In the genomic region with DNA sequence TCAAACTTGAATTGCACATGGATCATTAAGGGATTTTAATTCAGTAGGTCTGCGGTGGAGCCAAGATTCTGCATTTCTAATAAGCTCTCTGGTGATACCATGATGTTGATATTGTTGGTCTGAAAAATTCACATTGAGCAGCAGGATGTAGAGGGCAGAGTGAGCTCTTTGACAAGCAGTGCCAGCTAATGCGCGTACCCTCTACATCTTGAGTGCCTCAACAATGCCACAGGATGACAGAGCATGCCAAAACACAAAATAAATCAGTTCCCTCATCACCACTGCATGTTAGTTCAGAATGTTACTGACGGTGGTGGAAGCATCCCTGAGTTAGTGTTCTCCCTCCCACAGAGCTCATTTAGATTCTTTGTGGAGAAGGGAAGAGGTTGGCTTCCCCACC, we compare ENCODE assay signal across 18 cellular contexts. TPM values are rescaled to one million over a fixed set of nuclear protein-coding genes. Genes with fewer than 3 reads are reported as not detected.
A peak's percentile ranks its signal among the peaks of the same experiment; 100 is the strongest.
DNase-seq lines count a peak whose midpoint lies in the region; ATAC-seq, FAIRE-seq and TF ChIP-seq lines count a peak whose summit lies in the region.
"Had no signal": no experiment of that assay in that cellular context is flagged by ENCODE, and none has a peak within 500 bp of the region (broad histone marks: within the 10 kb centered on the region; RNA-seq: fewer than 3 reads in every experiment).

No MANE protein-coding gene starts in this region.

- H2AFZ ChIP-seq in astrocyte (ENCODE audit: low read depth, low read length): no peak overlapping the region

- H3K36me3 ChIP-seq in left ventricle myocardium inferior (no peaks in the 10 kb centered on the region), right atrium auricular region (no peaks in the 10 kb centered on the region), astrocyte (ENCODE audit: insufficient read depth, low read length) (no peaks in the 10 kb centered on the region)
- H3K36me3 ChIP-seq: BLaER1 had no signal

- H3K9me3 Mint-ChIP-seq in astrocyte (ENCODE audit: unreplicated experiment): no peaks in the 10 kb centered on the region

- ATAC-seq in HG03280 (IDR thresholded peaks at IDR 0.05; ENCODE audit: unreplicated experiment) (no peak), HG03025 (IDR thresholded peaks at IDR 0.05; ENCODE audit: low FRiP score, unreplicated experiment) (no peak)

- H3K9ac ChIP-seq in astrocyte (ENCODE audit: low read length): no peak overlapping the region
- H3K9ac ChIP-seq: BLaER1 had no signal

- no peak overlapping the region for H3K4me2 ChIP-seq in astrocyte (ENCODE audit: low read length)
- H3K4me2 ChIP-seq: BLaER1 had no signal

- H3K4me3 Mint-ChIP-seq in astrocyte (ENCODE audit: unreplicated experiment): no peak overlapping the region
- H3K4me3 Mint-ChIP-seq: CD8-positive, alpha-beta memory T cell; HFFc6; IgD-negative memory B cell had no signal

- no peak overlapping the region for H3K27ac Mint-ChIP-seq in astrocyte (ENCODE audit: unreplicated experiment)
- H3K27ac Mint-ChIP-seq: CD8-positive, alpha-beta memory T cell; HFFc6; IgD-negative memory B cell had no signal

- no peaks in the 10 kb centered on the region for H3K79me2 ChIP-seq in astrocyte (ENCODE audit: insufficient read depth, low read length)

- H3K27me3 ChIP-seq in left ventricle myocardium inferior (ENCODE audit: low read depth) (no peaks in the 10 kb centered on the region), right atrium auricular region (no peaks in the 10 kb centered on the region), astrocyte (ENCODE audit: insufficient read depth, low read length) (no peaks in the 10 kb centered on the region), dorsolateral prefrontal cortex (peaks cover 0 to 34% (median 5%) of the 10 kb centered on the region in 45 donors)
- H3K27me3 ChIP-seq: BLaER1 had no signal

- no peak for TF ChIP-seq CTCF in left ventricle myocardium inferior (IDR thresholded peaks at IDR 0.05; ENCODE audit: borderline replicate concordance)
- no peak for TF ChIP-seq CTCF in right atrium auricular region (IDR thresholded peaks at IDR 0.05)
- TF ChIP-seq CTCF in astrocyte (IDR thresholded peaks at IDR 0.05; ENCODE audit: insufficient read depth, low read depth, low read length): no peak
- no peak for TF ChIP-seq CTCF in dorsolateral prefrontal cortex (IDR thresholded peaks at IDR 0.05 in 54 of 56, conservative IDR thresholded peaks at IDR 0.05 in 2 of 56; ENCODE audit: low read depth in 1 of 56, partially characterized antibody in 56 of 56)

- H3K36me3 Mint-ChIP-seq in astrocyte (ENCODE audit: low read depth, unreplicated experiment): no peaks in the 10 kb centered on the region
- H3K36me3 Mint-ChIP-seq: CD8-positive, alpha-beta memory T cell; IgD-negative memory B cell had no signal

- intact Hi-C loops in left ventricle myocardium inferior (cut with micrococcal nuclease) (no loop called here), dorsolateral prefrontal cortex (cut with DNase I) (no loop called here)

- H3K4me3 ChIP-seq in left ventricle myocardium inferior (peak overlapping the region; percentile 14), right atrium auricular region (no peak overlapping the region), astrocyte (ENCODE audit: insufficient read depth, low read depth, low read length) (no peak overlapping the region), dorsolateral prefrontal cortex (peak overlapping the region in 1 of 59 donors; percentile 7)
- H3K4me3 ChIP-seq: BLaER1 had no signal

- peaks cover 5% of the 10 kb centered on the region for H3K4me1 ChIP-seq in left ventricle myocardium inferior
- H3K4me1 ChIP-seq in right atrium auricular region: no peaks in the 10 kb centered on the region
- no peaks in the 10 kb centered on the region for H3K4me1 ChIP-seq in astrocyte (ENCODE audit: insufficient read depth, low read length)
- H3K4me1 ChIP-seq: BLaER1, Caco-2 had no signal

- no peaks in the 10 kb centered on the region for H3K27me3 Mint-ChIP-seq in astrocyte (ENCODE audit: low read depth, unreplicated experiment)
- H3K27me3 Mint-ChIP-seq: CD8-positive, alpha-beta memory T cell; IgD-negative memory B cell had no signal

- DNase-seq in left ventricle myocardium inferior (no peak), right atrium auricular region (ENCODE audit: low spot score) (no peak), astrocyte (ENCODE audit: low read depth) (no peak), dorsolateral prefrontal cortex (no peak)
- DNase-seq in activated CD8-positive, alpha-beta memory T cell treated with anti-CD3 and anti-CD28 coated beads for 24 hours: no peak
- DNase-seq: Caco-2; CD8-positive, alpha-beta memory T cell; DND-41; GF-D8; HCEC 1CT; HFFc6 had no signal

- no peaks in the 10 kb centered on the region for H4K20me1 ChIP-seq in astrocyte (ENCODE audit: insufficient read depth, low read length)
- H4K20me1 ChIP-seq: BLaER1 had no signal

- H3K9me3 ChIP-seq in left ventricle myocardium inferior (replicated peaks): no peaks in the 10 kb centered on the region
- H3K9me3 ChIP-seq in right atrium auricular region: no peaks in the 10 kb centered on the region
- no peaks in the 10 kb centered on the region for H3K9me3 ChIP-seq in astrocyte (ENCODE audit: insufficient read depth, low read depth, low read length)
- H3K9me3 ChIP-seq: BLaER1, Caco-2 had no signal

- FAIRE-seq in astrocyte (lab: Jason Lieb, UNC): peak; percentile 88
- FAIRE-seq: GM19239, H1 had no signal

- H3K4me1 Mint-ChIP-seq in astrocyte (ENCODE audit: low read depth, unreplicated experiment): no peaks in the 10 kb centered on the region
- H3K4me1 Mint-ChIP-seq: CD8-positive, alpha-beta memory T cell; IgD-negative memory B cell had no signal

- H3K27ac ChIP-seq in left ventricle myocardium inferior (replicated peaks): peak overlapping the region; percentile 79
- no peak overlapping the region for H3K27ac ChIP-seq in right atrium auricular region
- H3K27ac ChIP-seq in astrocyte (ENCODE audit: low read depth, low read length): no peak overlapping the region
- peak overlapping the region in 49 of 59 donors; percentile 1 to 85 (median 65) for H3K27ac ChIP-seq in dorsolateral prefrontal cortex
- H3K27ac ChIP-seq in temporal lobe (ENCODE audit: low read depth, low read length): peak overlapping the region; percentile 65
- H3K27ac ChIP-seq: BLaER1 had no signal

RNA-seq across cellular contexts. Expression of gene IL1RAPL1, which starts 23.5 kb away (rescaled TPM):
- total RNA-seq in left ventricle myocardium inferior: 1.9 TPM
- 1 to 10 TPM; 1.2 to 3.0 TPM for total RNA-seq in right atrium auricular region
- 0.14 and 0.16 TPM in 2 replicates for total RNA-seq in astrocyte
- total RNA-seq in dorsolateral prefrontal cortex: 10 to 100 TPM in 119 of 120 experiments, 1 to 10 TPM in 1; 7.4 to 67.4 (median 29.0) TPM
- 11.1 TPM for total RNA-seq in temporal lobe
- total RNA-seq: Caco-2; CD8-positive, alpha-beta memory T cell; HFFc6 had no signal

Comparison
In these comparisons a context has a peak if more than half of its experiments do, and no peak if none do; other contexts are left out.
1. H3K27ac ChIP-seq: peak in left ventricle myocardium inferior (single experiment), dorsolateral prefrontal cortex (49 of 59) and temporal lobe (single experiment); none in right atrium auricular region (0 of 2) and astrocyte (single experiment).